Comparison of ENCODE assay signal across 1 cellular context in the genomic region with DNA sequence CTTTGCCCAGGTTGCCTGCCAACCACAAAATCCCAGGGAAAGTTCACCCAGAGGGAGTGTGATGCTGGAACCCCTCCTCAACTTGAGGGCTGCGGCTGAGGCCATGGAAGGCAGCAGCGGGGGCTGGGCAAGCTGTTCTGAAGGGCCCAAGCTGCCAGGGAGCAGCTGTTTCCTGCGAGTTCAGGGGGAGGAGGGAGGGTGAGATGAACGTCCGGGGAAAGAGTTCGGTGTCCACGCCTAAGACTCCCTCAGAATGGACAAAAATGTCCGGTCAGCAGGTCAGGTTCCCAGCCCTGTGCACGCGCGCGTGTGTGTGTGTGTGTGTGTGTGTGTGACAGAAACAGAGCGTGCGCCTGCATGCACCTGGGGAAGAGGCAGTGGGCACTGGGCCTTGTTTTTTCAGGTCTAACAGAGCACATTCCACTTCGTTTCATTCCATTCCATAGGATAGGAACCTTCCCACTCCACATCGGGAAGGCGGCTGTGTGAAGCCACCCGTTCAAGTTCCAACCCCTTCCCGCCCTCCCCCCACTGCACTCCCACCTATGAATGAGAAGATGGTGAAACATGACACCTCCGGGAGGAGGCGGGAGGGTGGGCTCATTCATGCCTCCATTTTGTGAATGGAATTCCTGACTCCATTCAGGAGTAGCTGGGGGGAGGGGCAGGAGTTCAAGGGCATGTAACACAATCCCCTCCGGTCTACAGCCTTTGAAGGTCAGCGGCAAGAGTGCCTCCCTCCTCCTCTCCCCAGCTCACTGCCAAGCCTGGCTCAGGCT.
TF ChIP-seq lines count a peak whose summit lies in the region.

No MANE protein-coding gene starts in this region.

TF ChIP-seq in HepG2, 621 proteins besides CTCF, POLR2A, EP300 and RAD21 (continued from another document and continues in another):
- TF ChIP-seq, protein P1, sequence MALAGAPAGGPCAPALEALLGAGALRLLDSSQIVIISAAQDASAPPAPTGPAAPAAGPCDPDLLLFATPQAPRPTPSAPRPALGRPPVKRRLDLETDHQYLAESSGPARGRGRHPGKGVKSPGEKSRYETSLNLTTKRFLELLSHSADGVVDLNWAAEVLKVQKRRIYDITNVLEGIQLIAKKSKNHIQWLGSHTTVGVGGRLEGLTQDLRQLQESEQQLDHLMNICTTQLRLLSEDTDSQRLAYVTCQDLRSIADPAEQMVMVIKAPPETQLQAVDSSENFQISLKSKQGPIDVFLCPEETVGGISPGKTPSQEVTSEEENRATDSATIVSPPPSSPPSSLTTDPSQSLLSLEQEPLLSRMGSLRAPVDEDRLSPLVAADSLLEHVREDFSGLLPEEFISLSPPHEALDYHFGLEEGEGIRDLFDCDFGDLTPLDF (CRISPR knock-in tag; IDR thresholded peaks at IDR 0.05), result no peak
- TF ChIP-seq DMAP1 (CRISPR knock-in tag; IDR thresholded peaks at IDR 0.05) (peak; percentile 92), NKX3-1 (CRISPR knock-in tag; IDR thresholded peaks at IDR 0.05) (no peak), HDAC1 (CRISPR knock-in tag; IDR thresholded peaks at IDR 0.05) (peak; percentile 93), SP4 (CRISPR knock-in tag; IDR thresholded peaks at IDR 0.05) (peak; percentile 81), MAF1 (CRISPR knock-in tag; IDR thresholded peaks at IDR 0.05; ENCODE audit: borderline replicate concordance) (no peak), MATR3 (CRISPR knock-in tag; IDR thresholded peaks at IDR 0.05) (no peak), SP5 (CRISPR knock-in tag; IDR thresholded peaks at IDR 0.05; ENCODE audit: borderline replicate concordance, low read depth) (peak; percentile 97), GFI1 (CRISPR knock-in tag; IDR thresholded peaks at IDR 0.05; ENCODE audit: borderline replicate concordance) (peak; percentile 79; the same call in 1 of the 2 replicates), RXRB (CRISPR knock-in tag; IDR thresholded peaks at IDR 0.05; ENCODE audit: borderline replicate concordance) (peak; percentile 98), GATA4 (IDR thresholded peaks at IDR 0.05; ENCODE audit: borderline replicate concordance, low read depth) (peak; percentile 29), ZNF350 (CRISPR knock-in tag; IDR thresholded peaks at IDR 0.05; ENCODE audit: borderline replicate concordance, low read depth) (peak; percentile 87), ZNF773 (CRISPR knock-in tag; IDR thresholded peaks at IDR 0.05; ENCODE audit: borderline replicate concordance) (no peak), ZNF326 (CRISPR knock-in tag; IDR thresholded peaks at IDR 0.05; ENCODE audit: borderline replicate concordance) (peak; percentile 66; the same call in 1 of the 2 replicates), SCMH1 (CRISPR knock-in tag; IDR thresholded peaks at IDR 0.05; ENCODE audit: borderline replicate concordance) (no peak), AGO1 (IDR thresholded peaks at IDR 0.05; ENCODE audit: low read depth, low read length, poor library complexity, severe bottlenecking) (peak; percentile 65), SP2 (CRISPR knock-in tag; IDR thresholded peaks at IDR 0.05) (no peak; the same call in 1 of the 2 replicates), ATRX (CRISPR knock-in tag; IDR thresholded peaks at IDR 0.05; ENCODE audit: borderline replicate concordance) (no peak), XBP1 (CRISPR knock-in tag; IDR thresholded peaks at IDR 0.05) (no peak), MYPOP (CRISPR knock-in tag; IDR thresholded peaks at IDR 0.05) (peak; percentile 45; the same call in 1 of the 2 replicates), U2AF2 (IDR thresholded peaks at IDR 0.05; ENCODE audit: low read depth, low read length) (peak; percentile 25; the same call in 1 of the 2 replicates), CENPT (CRISPR knock-in tag; IDR thresholded peaks at IDR 0.05; ENCODE audit: low read depth) (peak; percentile 88), RAD51 (IDR thresholded peaks at IDR 0.05; ENCODE audit: borderline replicate concordance) (no peak), NFKB2 (CRISPR knock-in tag; IDR thresholded peaks at IDR 0.05; ENCODE audit: borderline replicate concordance) (peak; percentile 65), ZNF121 (CRISPR knock-in tag; IDR thresholded peaks at IDR 0.05) (peak; percentile 55), TBX2 (CRISPR knock-in tag; IDR thresholded peaks at IDR 0.05; ENCODE audit: borderline replicate concordance) (peak; percentile 99), ZNF740 (CRISPR knock-in tag; IDR thresholded peaks at IDR 0.05) (peak; percentile 75), KDM3A (CRISPR knock-in tag; IDR thresholded peaks at IDR 0.05; ENCODE audit: low read depth) (peak; percentile 89), REXO4 (CRISPR knock-in tag; IDR thresholded peaks at IDR 0.05; ENCODE audit: borderline replicate concordance) (no peak), NCOA1 (CRISPR knock-in tag; IDR thresholded peaks at IDR 0.05) (peak; percentile 88), SNRNP70 (IDR thresholded peaks at IDR 0.05; ENCODE audit: low read depth, low read length) (no peak), ZNF784 (CRISPR knock-in tag; IDR thresholded peaks at IDR 0.05; ENCODE audit: borderline replicate concordance) (no peak), ZNF331 (CRISPR knock-in tag; IDR thresholded peaks at IDR 0.05) (peak; percentile 94), CERS6 (CRISPR knock-in tag; IDR thresholded peaks at IDR 0.05) (no peak), ZNF367 (CRISPR knock-in tag; IDR thresholded peaks at IDR 0.05; ENCODE audit: borderline replicate concordance) (no peak), TFDP1 (CRISPR knock-in tag; IDR thresholded peaks at IDR 0.05; ENCODE audit: borderline replicate concordance) (peak; percentile 82; the same call in 1 of the 2 replicates), CHCHD3 (CRISPR knock-in tag; IDR thresholded peaks at IDR 0.05) (peak; percentile 19; the same call in 1 of the 2 replicates), ISX (CRISPR knock-in tag; conservative IDR thresholded peaks at IDR 0.05) (no peak)
- TF ChIP-seq, protein P2, sequence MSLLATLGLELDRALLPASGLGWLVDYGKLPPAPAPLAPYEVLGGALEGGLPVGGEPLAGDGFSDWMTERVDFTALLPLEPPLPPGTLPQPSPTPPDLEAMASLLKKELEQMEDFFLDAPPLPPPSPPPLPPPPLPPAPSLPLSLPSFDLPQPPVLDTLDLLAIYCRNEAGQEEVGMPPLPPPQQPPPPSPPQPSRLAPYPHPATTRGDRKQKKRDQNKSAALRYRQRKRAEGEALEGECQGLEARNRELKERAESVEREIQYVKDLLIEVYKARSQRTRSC (CRISPR knock-in tag; IDR thresholded peaks at IDR 0.05; ENCODE audit: low read depth), result peak; percentile 88; the same call in 1 of the 2 replicates
- TF ChIP-seq, protein P3, sequence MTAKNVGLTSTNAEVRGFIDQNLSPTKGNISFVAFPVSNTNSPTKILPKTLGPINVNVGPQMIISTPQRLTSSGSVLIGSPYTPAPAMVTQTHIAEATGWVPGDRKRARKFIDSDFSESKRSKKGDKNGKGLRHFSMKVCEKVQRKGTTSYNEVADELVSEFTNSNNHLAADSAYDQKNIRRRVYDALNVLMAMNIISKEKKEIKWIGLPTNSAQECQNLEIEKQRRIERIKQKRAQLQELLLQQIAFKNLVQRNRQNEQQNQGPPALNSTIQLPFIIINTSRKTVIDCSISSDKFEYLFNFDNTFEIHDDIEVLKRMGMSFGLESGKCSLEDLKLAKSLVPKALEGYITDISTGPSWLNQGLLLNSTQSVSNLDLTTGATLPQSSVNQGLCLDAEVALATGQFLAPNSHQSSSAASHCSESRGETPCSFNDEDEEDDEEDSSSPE (CRISPR knock-in tag; IDR thresholded peaks at IDR 0.05), result peak; percentile 90
- TF ChIP-seq, protein P4, sequence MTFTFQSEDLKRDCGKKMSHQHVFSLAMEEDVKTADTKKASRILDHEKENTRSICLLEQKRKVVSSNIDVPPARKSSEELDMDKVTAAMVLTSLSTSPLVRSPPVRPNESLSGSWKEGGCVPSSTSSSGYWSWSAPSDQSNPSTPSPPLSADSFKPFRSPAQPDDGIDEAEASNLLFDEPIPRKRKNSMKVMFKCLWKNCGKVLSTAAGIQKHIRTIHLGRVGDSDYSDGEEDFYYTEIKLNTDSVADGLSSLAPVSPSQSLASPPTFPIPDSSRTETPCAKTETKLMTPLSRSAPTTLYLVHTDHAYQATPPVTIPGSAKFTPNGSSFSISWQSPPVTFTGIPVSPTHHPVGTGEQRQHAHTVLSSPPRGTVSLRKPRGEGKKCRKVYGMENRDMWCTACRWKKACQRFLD (CRISPR knock-in tag; IDR thresholded peaks at IDR 0.05; ENCODE audit: borderline replicate concordance), result no peak; the same call in 1 of the 2 replicates
- TF ChIP-seq, protein P5, sequence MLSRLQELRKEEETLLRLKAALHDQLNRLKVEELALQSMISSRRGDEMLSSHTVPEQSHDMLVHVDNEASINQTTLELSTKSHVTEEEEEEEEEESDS (CRISPR knock-in tag; IDR thresholded peaks at IDR 0.05; ENCODE audit: borderline replicate concordance), result peak; percentile 94; the same call in 1 of the 2 replicates
- TF ChIP-seq, protein P6, sequence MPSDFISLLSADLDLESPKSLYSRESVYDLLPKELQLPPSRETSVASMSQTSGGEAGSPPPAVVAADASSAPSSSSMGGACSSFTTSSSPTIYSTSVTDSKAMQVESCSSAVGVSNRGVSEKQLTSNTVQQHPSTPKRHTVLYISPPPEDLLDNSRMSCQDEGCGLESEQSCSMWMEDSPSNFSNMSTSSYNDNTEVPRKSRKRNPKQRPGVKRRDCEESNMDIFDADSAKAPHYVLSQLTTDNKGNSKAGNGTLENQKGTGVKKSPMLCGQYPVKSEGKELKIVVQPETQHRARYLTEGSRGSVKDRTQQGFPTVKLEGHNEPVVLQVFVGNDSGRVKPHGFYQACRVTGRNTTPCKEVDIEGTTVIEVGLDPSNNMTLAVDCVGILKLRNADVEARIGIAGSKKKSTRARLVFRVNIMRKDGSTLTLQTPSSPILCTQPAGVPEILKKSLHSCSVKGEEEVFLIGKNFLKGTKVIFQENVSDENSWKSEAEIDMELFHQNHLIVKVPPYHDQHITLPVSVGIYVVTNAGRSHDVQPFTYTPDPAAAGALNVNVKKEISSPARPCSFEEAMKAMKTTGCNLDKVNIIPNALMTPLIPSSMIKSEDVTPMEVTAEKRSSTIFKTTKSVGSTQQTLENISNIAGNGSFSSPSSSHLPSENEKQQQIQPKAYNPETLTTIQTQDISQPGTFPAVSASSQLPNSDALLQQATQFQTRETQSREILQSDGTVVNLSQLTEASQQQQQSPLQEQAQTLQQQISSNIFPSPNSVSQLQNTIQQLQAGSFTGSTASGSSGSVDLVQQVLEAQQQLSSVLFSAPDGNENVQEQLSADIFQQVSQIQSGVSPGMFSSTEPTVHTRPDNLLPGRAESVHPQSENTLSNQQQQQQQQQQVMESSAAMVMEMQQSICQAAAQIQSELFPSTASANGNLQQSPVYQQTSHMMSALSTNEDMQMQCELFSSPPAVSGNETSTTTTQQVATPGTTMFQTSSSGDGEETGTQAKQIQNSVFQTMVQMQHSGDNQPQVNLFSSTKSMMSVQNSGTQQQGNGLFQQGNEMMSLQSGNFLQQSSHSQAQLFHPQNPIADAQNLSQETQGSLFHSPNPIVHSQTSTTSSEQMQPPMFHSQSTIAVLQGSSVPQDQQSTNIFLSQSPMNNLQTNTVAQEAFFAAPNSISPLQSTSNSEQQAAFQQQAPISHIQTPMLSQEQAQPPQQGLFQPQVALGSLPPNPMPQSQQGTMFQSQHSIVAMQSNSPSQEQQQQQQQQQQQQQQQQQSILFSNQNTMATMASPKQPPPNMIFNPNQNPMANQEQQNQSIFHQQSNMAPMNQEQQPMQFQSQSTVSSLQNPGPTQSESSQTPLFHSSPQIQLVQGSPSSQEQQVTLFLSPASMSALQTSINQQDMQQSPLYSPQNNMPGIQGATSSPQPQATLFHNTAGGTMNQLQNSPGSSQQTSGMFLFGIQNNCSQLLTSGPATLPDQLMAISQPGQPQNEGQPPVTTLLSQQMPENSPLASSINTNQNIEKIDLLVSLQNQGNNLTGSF (CRISPR knock-in tag; IDR thresholded peaks at IDR 0.05), result no peak
- TF ChIP-seq, protein P7, sequence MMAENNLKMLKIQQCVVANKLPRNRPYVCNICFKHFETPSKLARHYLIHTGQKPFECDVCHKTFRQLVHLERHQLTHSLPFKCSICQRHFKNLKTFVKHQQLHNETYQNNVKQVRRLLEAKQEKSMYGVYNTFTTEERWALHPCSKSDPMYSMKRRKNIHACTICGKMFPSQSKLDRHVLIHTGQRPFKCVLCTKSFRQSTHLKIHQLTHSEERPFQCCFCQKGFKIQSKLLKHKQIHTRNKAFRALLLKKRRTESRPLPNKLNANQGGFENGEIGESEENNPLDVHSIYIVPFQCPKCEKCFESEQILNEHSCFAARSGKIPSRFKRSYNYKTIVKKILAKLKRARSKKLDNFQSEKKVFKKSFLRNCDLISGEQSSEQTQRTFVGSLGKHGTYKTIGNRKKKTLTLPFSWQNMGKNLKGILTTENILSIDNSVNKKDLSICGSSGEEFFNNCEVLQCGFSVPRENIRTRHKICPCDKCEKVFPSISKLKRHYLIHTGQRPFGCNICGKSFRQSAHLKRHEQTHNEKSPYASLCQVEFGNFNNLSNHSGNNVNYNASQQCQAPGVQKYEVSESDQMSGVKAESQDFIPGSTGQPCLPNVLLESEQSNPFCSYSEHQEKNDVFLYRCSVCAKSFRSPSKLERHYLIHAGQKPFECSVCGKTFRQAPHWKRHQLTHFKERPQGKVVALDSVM (CRISPR knock-in tag; IDR thresholded peaks at IDR 0.05), result peak; percentile 51; the same call in 1 of the 2 replicates
